In the genomic region with DNA sequence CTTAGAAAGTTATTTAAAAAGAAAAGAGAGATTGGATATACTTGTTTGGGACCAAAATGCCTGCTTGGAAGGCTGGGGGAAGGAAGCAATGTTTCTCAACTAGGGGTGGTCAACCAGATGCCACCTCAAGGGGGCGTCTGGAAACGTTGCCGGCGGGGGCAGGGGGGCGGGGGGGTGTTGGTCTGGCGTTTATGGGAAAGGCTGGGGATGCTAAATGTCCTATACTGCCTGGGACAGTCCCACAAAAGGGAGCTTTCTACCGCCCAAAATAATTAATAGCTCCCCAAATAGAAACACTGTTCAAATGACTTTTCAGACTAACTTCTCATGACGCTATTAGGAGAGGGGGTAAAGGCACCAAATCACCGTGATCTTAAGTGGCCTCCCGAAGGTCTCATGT, we compare ENCODE assay signal across 8 cellular contexts. TPM values are rescaled to one million over a fixed set of nuclear protein-coding genes. Genes with fewer than 3 reads are reported as not detected.
DNase-seq lines count a peak whose midpoint lies in the region; ATAC-seq, FAIRE-seq and TF ChIP-seq lines count a peak whose summit lies in the region.

No MANE protein-coding gene starts in this region.

- H3K36me3 Mint-ChIP-seq in activated CD8-positive, alpha-beta T cell treated with anti-CD3 and anti-CD28 coated beads, Interleukin-2, amount 10 ng/mL, durations not matched to agents 7 days and 5 days (ENCODE audit: low read depth): peaks cover 56% of the 10 kb centered on the region

- H3K27me3 ChIP-seq in BLaER1: no peaks in the 10 kb centered on the region
- H3K27me3 ChIP-seq in keratinocyte (ENCODE audit: control insufficient read depth, extremely low read depth, insufficient read depth, low read length): no peaks in the 10 kb centered on the region
- H3K27me3 ChIP-seq in uterus: no peaks in the 10 kb centered on the region

- H3K4me3 ChIP-seq in BLaER1: peak overlapping the region; percentile 89; the same call in 1 of the 2 replicates
- H3K4me3 ChIP-seq in keratinocyte (ENCODE audit: control insufficient read depth in 2 of 3, extremely low read depth in 1 of 3, insufficient read depth in 2 of 3, low read depth in 1 of 3, low read length in 3 of 3): peak overlapping the region in 1 of 3 experiments; percentile 45
- H3K4me3 ChIP-seq in uterus: no peak overlapping the region

- H3K27ac ChIP-seq in BLaER1 (no peak overlapping the region), keratinocyte (ENCODE audit: control insufficient read depth, insufficient read depth, low read length) (no peak overlapping the region), uterus (no peak overlapping the region)

- peaks cover 60% of the 10 kb centered on the region for H3K36me3 ChIP-seq in BLaER1
- H3K36me3 ChIP-seq in keratinocyte (ENCODE audit: control insufficient read depth in 2 of 2, extremely low read depth in 1 of 2, insufficient read depth in 2 of 2, low read length in 2 of 2): peaks cover 38 to 51% of the 10 kb centered on the region in 2 experiments
- H3K36me3 ChIP-seq in uterus: no peaks in the 10 kb centered on the region

- no peak for FAIRE-seq in keratinocyte (lab: Jason Lieb, UNC)

- peaks cover 66% of the 10 kb centered on the region for H3K79me2 ChIP-seq in keratinocyte (ENCODE audit: control insufficient read depth, insufficient read depth, low read length)

- H3K9me3 Mint-ChIP-seq in activated CD8-positive, alpha-beta T cell treated with anti-CD3 and anti-CD28 coated beads, Interleukin-2, amount 10 ng/mL, durations not matched to agents 7 days and 5 days (ENCODE audit: insufficient read depth): no peaks in the 10 kb centered on the region

- H4K20me1 ChIP-seq in BLaER1 (peaks cover 71% of the 10 kb centered on the region), keratinocyte (ENCODE audit: control insufficient read depth, extremely low read depth, insufficient read depth, low read length) (peaks cover 26% of the 10 kb centered on the region)

- H3K9me1 ChIP-seq in keratinocyte (ENCODE audit: control insufficient read depth, extremely low read depth, insufficient read depth, low read length): peaks cover 2% of the 10 kb centered on the region

- no peak for TF ChIP-seq POLR2A in uterus (IDR thresholded peaks at IDR 0.05)

- no peak overlapping the region for H2AFZ ChIP-seq in keratinocyte (ENCODE audit: control insufficient read depth, low read length)

- CTCF ChIA-PET in activated CD8-positive, alpha-beta T cell treated with anti-CD3 and anti-CD28 coated beads, Interleukin-2, amount 10 ng/mL, durations not matched to agents 7 days and 5 days (lab: Charles Lee): interaction anchor here (0.8 to 5.7 kb wide), 7 partner anchors 16 to 126 kb away, joined by 3 to 38 read pairs (median 4); no protein-coding TSS in a partner anchor

- POLR2A ChIA-PET in activated CD8-positive, alpha-beta T cell treated with anti-CD3 and anti-CD28 coated beads, Interleukin-2, amount 10 ng/mL, durations not matched to agents 7 days and 5 days (lab: Charles Lee): no interaction called here

- peak overlapping the region; percentile 71 for H3K27ac Mint-ChIP-seq in activated CD8-positive, alpha-beta T cell treated with anti-CD3 and anti-CD28 coated beads, Interleukin-2, amount 10 ng/mL, durations not matched to agents 7 days and 5 days

- ATAC-seq in activated CD8-positive, alpha-beta T cell treated with anti-CD3 and anti-CD28 coated beads, Interleukin-2, amount 10 ng/mL, durations not matched to agents 7 days and 5 days: no peak
- no peak for ATAC-seq in HG03280 (IDR thresholded peaks at IDR 0.05; ENCODE audit: unreplicated experiment)

- dilution Hi-C loops in keratinocyte (cut with MboI; ENCODE audit: extremely low pct_ligation_motif_present, low sequenced_read_pairs): no loop called here

- peaks cover 68% of the 10 kb centered on the region for H3K4me1 Mint-ChIP-seq in activated CD8-positive, alpha-beta T cell treated with anti-CD3 and anti-CD28 coated beads, Interleukin-2, amount 10 ng/mL, durations not matched to agents 7 days and 5 days (ENCODE audit: low read depth)

- H3K4me1 ChIP-seq in BLaER1: peaks cover 71% of the 10 kb centered on the region
- peaks cover 30% of the 10 kb centered on the region for H3K4me1 ChIP-seq in keratinocyte (ENCODE audit: control insufficient read depth, extremely low read depth, insufficient read depth, low read length)
- peaks cover 11 to 23% of the 10 kb centered on the region in 2 donors for H3K4me1 ChIP-seq in uterus

- H3K4me3 Mint-ChIP-seq in activated CD8-positive, alpha-beta T cell treated with anti-CD3 and anti-CD28 coated beads, Interleukin-2, amount 10 ng/mL, durations not matched to agents 7 days and 5 days: peak overlapping the region; percentile 75

- TF ChIP-seq CTCF in keratinocyte (optimal IDR thresholded peaks at IDR 0.05 in 1 of 3, IDR thresholded peaks at IDR 0.05 in 1 of 3, conservative IDR thresholded peaks at IDR 0.05 in 1 of 3; ENCODE audit: extremely low read depth in 1 of 3, insufficient read depth in 2 of 3, low read length in 3 of 3): peak in 2 of 3 experiments; percentile 43 to 53
- peak in 1 of 4 experiments; percentile 36 for TF ChIP-seq CTCF in uterus (IDR thresholded peaks at IDR 0.05)

- H3K9me3 ChIP-seq in BLaER1: no peaks in the 10 kb centered on the region
- H3K9me3 ChIP-seq in keratinocyte (ENCODE audit: control insufficient read depth, low read depth, low read length): no peaks in the 10 kb centered on the region
- H3K9me3 ChIP-seq in uterus: no peaks in the 10 kb centered on the region

- peak overlapping the region; percentile 96; the same call in 1 of the 2 replicates for H3K9ac ChIP-seq in BLaER1
- H3K9ac ChIP-seq in keratinocyte (ENCODE audit: control insufficient read depth, extremely low read depth, insufficient read depth, low read length): no peak overlapping the region

- DNase-seq in GM19238 (ENCODE audit: insufficient read length, low spot score): peak; percentile 27
- peak; percentile 38 for DNase-seq in activated CD8-positive, alpha-beta T cell treated with anti-CD3 and anti-CD28 coated beads, Interleukin-2, amount 10 ng/mL, durations not matched to agents 7 days and 5 days
- DNase-seq in keratinocyte (ENCODE audit: low read depth, low spot score): no peak
- DNase-seq in CD1c-positive myeloid dendritic cell (ENCODE audit: extremely low spot score): no peak
- no peak for DNase-seq in uterus
- no peak for DNase-seq in ecto neural progenitor cell (ENCODE audit: low spot score)

- peaks cover 2% of the 10 kb centered on the region for H3K27me3 Mint-ChIP-seq in activated CD8-positive, alpha-beta T cell treated with anti-CD3 and anti-CD28 coated beads, Interleukin-2, amount 10 ng/mL, durations not matched to agents 7 days and 5 days (ENCODE audit: low read depth)

- peak overlapping the region; percentile 96 for H3K4me2 ChIP-seq in BLaER1
- peak overlapping the region; percentile 57 for H3K4me2 ChIP-seq in keratinocyte (ENCODE audit: control insufficient read depth, extremely low read depth, insufficient read depth, low read depth, low read length)

- intact Hi-C loops in uterus (cut with DNase I; ENCODE audit: low total_unique reads): no loop called here

RNA-seq across cellular contexts. Expression of a gene that starts 2.2 kb away (rescaled TPM):
- total RNA-seq in activated CD8-positive, alpha-beta T cell treated with anti-CD3 and anti-CD28 coated beads, Interleukin-2, amount 10 ng/mL, durations not matched to agents 7 days and 5 days: 100 to 1,000 TPM; 121 to 128 TPM
- 27.3 to 40.4 TPM (median 29.6 TPM) in 3 replicates for polyA plus RNA-seq in keratinocyte
- 43.8 TPM for polyA plus RNA-seq in keratinocyte (2011; ENCODE audit: low read depth)
- polyA plus RNA-seq in keratinocyte (2011; cell fraction: cytosol; rRNA removed): 16.4 and 19.9 TPM in 2 replicates
- polyA plus RNA-seq in keratinocyte (2011; cell fraction: nucleus; rRNA removed): 118 and 119 TPM in 2 replicates
- polyA plus RNA-seq in keratinocyte (2012; ENCODE audit: low replicate concordance): 38.1 and 46.6 TPM in 2 replicates
- polyA minus RNA-seq in keratinocyte: 23.5 to 66.7 TPM (median 34.2 TPM) in 3 replicates
- polyA minus RNA-seq in keratinocyte (2011; cell fraction: cytosol; rRNA and poly(A)+ RNA removed): 27.0 TPM
- 56.3 and 60.3 TPM in 2 replicates for polyA minus RNA-seq in keratinocyte (2011; cell fraction: nucleus; rRNA and poly(A)+ RNA removed)
- 10 to 100 TPM; 38.4 to 62.0 (median 53.7) TPM for total RNA-seq in uterus

Comparison
In these comparisons a context has a peak if more than half of its experiments do, and no peak if none do; other contexts are left out.
1. DNase-seq: peak in GM19238 (single experiment) and activated CD8-positive, alpha-beta T cell treated with anti-CD3 and anti-CD28 coated beads, Interleukin-2, amount 10 ng/mL, durations not matched to agents 7 days and 5 days (single experiment); none in keratinocyte (single experiment), CD1c-positive myeloid dendritic cell (single experiment), uterus (0 of 2) and ecto neural progenitor cell (single experiment).